Comparison of ENCODE assay signal across 8 cellular contexts in genomic region chr2:218395826-218396687, GRCh38.
A peak's percentile ranks its signal among the peaks of the same experiment; 100 is the strongest.
DNase-seq lines count a peak whose midpoint lies in the region; ATAC-seq, FAIRE-seq and TF ChIP-seq lines count a peak whose summit lies in the region.

No MANE protein-coding gene starts in this region.

- TF ChIP-seq CTCF in AG09319 (IDR thresholded peaks at IDR 0.05; ENCODE audit: low read depth, low read length), result peak; percentile 62

- peak; percentile 56 for FAIRE-seq in islet of Langerhans (lab: Jason Lieb, UNC)

- peak; percentile 97 for DNase-seq in AG09319 (ENCODE audit: extremely low read depth, low read depth)
- peak; percentile 81 for DNase-seq in NCI-H226
- peak; percentile 84 to 89 (median 87) for DNase-seq in activated CD4-positive, CD25-positive, alpha-beta regulatory T cell (lab: John Stamatoyannopoulos, UW)
- DNase-seq in central memory CD4-positive, alpha-beta T cell, result peak; percentile 95
- DNase-seq in stimulated activated CD4-positive, alpha-beta T cell treated with anti-CD3 and anti-CD28 coated beads, Interleukin-12 subunit alpha, Interleukin-12 subunit beta, amount 100 ng/mL, for 4 hours, result peak; percentile 89

- ATAC-seq in GM19023 (IDR thresholded peaks at IDR 0.05; ENCODE audit: unreplicated experiment), result peak; percentile 42
- ATAC-seq in HG03280 (IDR thresholded peaks at IDR 0.05; ENCODE audit: unreplicated experiment), result peak; percentile 56

Comparison
In these comparisons a context has a peak if more than half of its experiments do, and no peak if none do; other contexts are left out.
1. Peak in every context shown above with its lines: DNase-seq and ATAC-seq.